ENCODE assay signal across 16 cellular contexts in the genomic region with DNA sequence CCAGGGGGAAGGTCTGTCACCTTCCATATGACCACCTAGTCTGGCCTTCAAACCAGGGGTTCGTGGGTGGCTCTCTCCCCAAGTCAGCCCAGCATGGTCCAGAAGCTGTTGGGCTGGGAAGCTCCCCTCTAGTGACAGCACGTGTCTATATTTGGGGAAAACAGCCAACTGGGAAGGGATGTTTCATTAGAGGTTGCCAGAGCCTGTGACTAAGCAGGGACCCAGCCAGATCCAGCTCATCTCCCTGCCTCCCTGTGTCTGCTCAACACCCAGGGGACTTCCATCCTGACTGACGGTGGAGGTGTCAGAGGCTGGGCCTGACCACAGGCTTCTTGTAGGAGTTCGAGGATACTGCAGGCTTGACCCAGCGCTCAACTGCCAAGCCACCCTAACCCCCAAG. TPM values are rescaled to one million over a fixed set of nuclear protein-coding genes. Genes with fewer than 3 reads are reported as not detected.
DNase-seq lines count a peak whose midpoint lies in the region; ATAC-seq, FAIRE-seq and TF ChIP-seq lines count a peak whose summit lies in the region.
"Had no signal": no experiment of that assay in that cellular context is flagged by ENCODE, and none has a peak within 500 bp of the region (broad histone marks: within the 10 kb centered on the region; RNA-seq: fewer than 3 reads in every experiment).

No MANE protein-coding gene starts in this region.

- DNase-seq in heart right ventricle (no peak), Right ventricle myocardium superior (no peak), astrocyte of the spinal cord (ENCODE audit: low read depth, low spot score) (peak; percentile 29), kidney glomerular epithelial cell (lab: John Stamatoyannopoulos, UW) (peak; percentile 4), aorta (no peak), D721Med (ENCODE audit: insufficient read length, low spot score) (no peak), NCI-H1105 (lab: John Stamatoyannopoulos, UW) (no peak)
- DNase-seq: activated CD4-positive, alpha-beta T cell treated with anti-CD3 and anti-CD28 coated beads for 36 hours; activated T-cell treated with anti-CD3 and anti-CD28 coated beads, Interleukin-2, amount 50 U/mL, for 4 hours; dermis blood vessel endothelial cell; NCI-H1436; NCI-H524; PC-9; T-helper 2 cell; testis had no signal

- H3K36me3 ChIP-seq in heart right ventricle = peaks cover 0 to 13% (median 0%) of the 10 kb centered on the region in 9 donors
- H3K36me3 ChIP-seq in aorta (ENCODE audit: control insufficient read depth in 1 of 2, insufficient read depth in 2 of 2, low read length in 1 of 2) = no peaks in the 10 kb centered on the region

- no peak for FAIRE-seq in D721Med (lab: Jason Lieb, UNC)

- H3K9me3 ChIP-seq in heart right ventricle = no peaks in the 10 kb centered on the region
- H3K9me3 ChIP-seq in aorta (ENCODE audit: control insufficient read depth, low read length) = no peaks in the 10 kb centered on the region
- H3K9me3 ChIP-seq: testis had no signal

- 76 to 85% methylated on average over 5 of the region's 5 CpGs for WGBS in heart right ventricle, 2 donors
- WGBS in aorta, 2 donors = 87 to 88% methylated on average over 5 of the region's 5 CpGs

- ATAC-seq in heart right ventricle (peak in 5 of 8 donors; percentile 42 to 72 (median 51)), Right ventricle myocardium superior (ENCODE audit: poor library complexity) (no peak), aorta (ENCODE audit: low FRiP score) (peak; percentile 61), GM18498 (IDR thresholded peaks at IDR 0.05; ENCODE audit: unreplicated experiment) (no peak)
- ATAC-seq: activated CD4-positive, alpha-beta T cell treated with anti-CD3 and anti-CD28 coated beads for 36 hours; activated T-cell treated with anti-CD3 and anti-CD28 coated beads, Interleukin-2, amount 50 U/mL, for 4 hours had no signal

- in situ Hi-C loops in astrocyte of the spinal cord (cut with HindIII; ENCODE audit: low sequenced_read_pairs) = no loop called here

- H3K4me1 ChIP-seq in heart right ventricle (peaks cover 0 to 10% (median 0%) of the 10 kb centered on the region in 9 donors), aorta (ENCODE audit: control insufficient read depth in 1 of 2, insufficient read depth in 2 of 2, low read length in 2 of 2) (no peaks in the 10 kb centered on the region)
- H3K4me1 ChIP-seq: testis had no signal

- intact Hi-C loops in heart right ventricle (cut with DNase I) = no loop called here
- intact Hi-C loops in Right ventricle myocardium superior (cut with DNase I) = no loop called here
- intact Hi-C loops in aorta (cut with DNase I) = no loop called here

- TF ChIP-seq CTCF in heart right ventricle (IDR thresholded peaks at IDR 0.05) = no peak
- no peak for TF ChIP-seq CTCF in astrocyte of the spinal cord (IDR thresholded peaks at IDR 0.05; ENCODE audit: low read depth, low read length)
- TF ChIP-seq CTCF in D721Med (IDR thresholded peaks at IDR 0.05; ENCODE audit: insufficient read depth, missing control alignments) = no peak

- H3K27me3 ChIP-seq in heart right ventricle (no peaks in the 10 kb centered on the region), aorta (ENCODE audit: control insufficient read depth in 1 of 2, insufficient read depth in 2 of 2, low read length in 1 of 2) (no peaks in the 10 kb centered on the region)
- H3K27me3 ChIP-seq: testis had no signal

- H3K4me3 ChIP-seq in heart right ventricle = no peak overlapping the region
- H3K4me3 ChIP-seq in astrocyte of the spinal cord (ENCODE audit: low read depth, low read length) = no peak overlapping the region
- H3K4me3 ChIP-seq in aorta (ENCODE audit: low read length in 2 of 2) = no peak overlapping the region
- H3K4me3 ChIP-seq: PC-9, testis had no signal

- H3K27ac ChIP-seq in heart right ventricle (no peak overlapping the region), aorta (ENCODE audit: low read depth in 1 of 2, low read length in 2 of 2) (no peak overlapping the region)
- H3K27ac ChIP-seq: PC-9, testis had no signal

RNA-seq across cellular contexts. Expression of gene STYXL1, which starts 10.5 kb away (rescaled TPM):
- total RNA-seq in heart right ventricle = 10 to 100 TPM; 11.0 to 30.0 (median 16.9) TPM
- 10 to 100 TPM; 41.5 to 53.9 TPM for polyA plus RNA-seq in heart right ventricle
- total RNA-seq in Right ventricle myocardium superior = 21.4 TPM
- 10 to 100 TPM in 1 of 2 donors, 1 to 10 TPM in 1; 6.1 to 16.8 TPM for total RNA-seq in aorta
- polyA plus RNA-seq in aorta = 10 to 100 TPM; 16.2 to 18.7 TPM

RNA-seq across cellular contexts. Expression of gene MDH2, which starts 10.6 kb away (rescaled TPM):
- total RNA-seq in heart right ventricle = 100 to 1,000 TPM; 383 to 686 (median 453) TPM
- polyA plus RNA-seq in heart right ventricle = 100 to 1,000 TPM in 1 of 2 donors, 10 to 100 TPM in 1; 66.1 to 252 TPM
- 639 TPM for total RNA-seq in Right ventricle myocardium superior
- 10 to 100 TPM; 68.4 to 87.9 TPM for total RNA-seq in aorta
- polyA plus RNA-seq in aorta = 10 to 100 TPM; 65.3 to 66.7 TPM

RNA-seq across cellular contexts. Expression of gene TMEM120A, which starts 42.9 kb away (rescaled TPM):
- total RNA-seq in heart right ventricle (100 to 1,000 TPM; 132 to 192 (median 149) TPM), Right ventricle myocardium superior (90.7 TPM), aorta (10 to 100 TPM; 53.8 to 75.1 TPM)
- polyA plus RNA-seq in heart right ventricle (100 to 1,000 TPM; 179 to 220 TPM), aorta (100 to 1,000 TPM in 1 of 2 donors, 10 to 100 TPM in 1; 84.0 to 144 TPM)

Comparison
In these comparisons a context has a peak if more than half of its experiments do, and no peak if none do; other contexts are left out.
1. ATAC-seq: peak in heart right ventricle (5 of 8) and aorta (single experiment); none in Right ventricle myocardium superior (single experiment) and GM18498 (single experiment).
2. DNase-seq: peak in astrocyte of the spinal cord (single experiment) and kidney glomerular epithelial cell (single experiment); none in heart right ventricle (0 of 2), Right ventricle myocardium superior (single experiment), aorta (0 of 2), D721Med (single experiment) and NCI-H1105 (single experiment).